In the genomic region with DNA sequence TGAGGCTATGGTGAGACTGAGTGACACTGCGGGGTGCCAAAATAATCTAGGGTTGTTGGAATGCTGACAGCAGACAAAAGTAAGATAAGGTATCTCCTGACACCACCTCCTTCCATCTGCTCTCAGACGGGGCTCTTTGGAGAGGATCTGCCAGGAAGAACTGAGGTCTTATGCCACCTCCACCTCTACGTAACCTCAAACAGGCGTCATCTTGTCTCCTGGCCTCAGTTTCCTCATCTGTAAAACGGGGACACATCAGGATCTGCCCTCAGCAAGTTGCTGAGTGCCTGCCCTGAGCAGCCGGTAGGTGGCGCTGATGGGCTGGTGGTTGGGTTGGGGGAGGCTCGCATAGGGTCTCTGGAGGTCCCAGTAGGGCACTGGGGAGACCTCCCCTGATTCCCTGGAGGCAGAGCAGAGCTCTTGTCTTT, we compare ENCODE assay signal across 8 cellular contexts. TPM values are rescaled to one million over a fixed set of nuclear protein-coding genes. Genes with fewer than 3 reads are reported as not detected.
DNase-seq lines count a peak whose midpoint lies in the region; ATAC-seq and TF ChIP-seq lines count a peak whose summit lies in the region.

No MANE protein-coding gene starts in this region.

- POLR2A ChIA-PET in BJ (lab: Charles Lee), result no interaction called here

- TF ChIP-seq RAD21 in Ishikawa (IDR thresholded peaks at IDR 0.05; ENCODE audit: low read depth), result peak; percentile 73

- H3K27me3 ChIP-seq in BJ (ENCODE audit: control insufficient read depth, insufficient read depth, low read length), result no peaks in the 10 kb centered on the region

- H3K36me3 ChIP-seq in BJ (ENCODE audit: control insufficient read depth, insufficient read depth, low read length), result no peaks in the 10 kb centered on the region

- TF ChIP-seq CTCF in BJ (IDR thresholded peaks at IDR 0.05; ENCODE audit: insufficient read depth, low read depth, low read length), result peak; percentile 89

- no peak for DNase-seq in BJ (ENCODE audit: low read depth)
- DNase-seq in activated T-helper 1 cell treated with Interleukin-2 at 50 U/mL for 16 hours (ENCODE audit: low read depth), result peak; percentile 22
- DNase-seq in germinal center (ENCODE audit: low spot score), result peak; percentile 51
- DNase-seq in stimulated activated CD8-positive, alpha-beta memory T cell treated with anti-CD3 and anti-CD28 coated beads, Interleukin-12 subunit alpha, Interleukin-12 subunit beta, amount 100 ng/mL, for 4 hours (ENCODE audit: low read depth), result peak; percentile 19
- DNase-seq in SIG-M5 treated with dmso at 0.1 percent for 504 hours (lab: John Stamatoyannopoulos, UW; ENCODE audit: unreplicated experiment), result no peak

- no peak for TF ChIP-seq EP300 in Ishikawa (IDR thresholded peaks at IDR 0.05; ENCODE audit: borderline replicate concordance)

- ATAC-seq in HG03039 (IDR thresholded peaks at IDR 0.05; ENCODE audit: unreplicated experiment) (no peak), GM21529 (IDR thresholded peaks at IDR 0.05; ENCODE audit: unreplicated experiment) (no peak)

- CTCF ChIA-PET in BJ (lab: Yijun Ruan, JAX), result interaction anchor here (0.6 to 3.9 kb wide), 24 partner anchors 8 to 677 kb away, joined by 3 to 53 read pairs (median 3); no protein-coding TSS in a partner anchor

- H3K4me3 ChIP-seq in BJ (ENCODE audit: low read depth, low read length), result no peak overlapping the region

TF ChIP-seq in Ishikawa, 13 proteins besides CTCF, POLR2A, EP300 and RAD21:
- peak; percentile 71; the same call in 1 of the 2 replicates for TF ChIP-seq ZBTB7A (IDR thresholded peaks at IDR 0.05; ENCODE audit: low read depth)
- no peak for TF ChIP-seq TEAD4 (IDR thresholded peaks at IDR 0.05)
TF ChIP-seq in Ishikawa: peak in this region for 1.

RNA-seq across cellular contexts. Expression of a gene that starts 1.7 kb away (rescaled TPM):
- polyA plus RNA-seq in BJ (2011; rRNA removed), result 3.6 and 4.5 TPM in 2 replicates
- polyA minus RNA-seq in BJ (2011; rRNA and poly(A)+ RNA removed), result 3.6 and 9.9 TPM in 2 replicates

Comparison
In these comparisons a context has a peak if more than half of its experiments do, and no peak if none do; other contexts are left out.
1. DNase-seq: peak in activated T-helper 1 cell treated with Interleukin-2 at 50 U/mL for 16 hours (single experiment), germinal center (single experiment) and stimulated activated CD8-positive, alpha-beta memory T cell treated with anti-CD3 and anti-CD28 coated beads, Interleukin-12 subunit alpha, Interleukin-12 subunit beta, amount 100 ng/mL, for 4 hours (single experiment); none in BJ (single experiment) and SIG-M5 treated with dmso at 0.1 percent for 504 hours (single experiment).